19 cellular contexts compared by ENCODE assay signal in genomic region chr3:159191454-159191853, GRCh38.
DNase-seq lines count a peak whose midpoint lies in the region; ATAC-seq, FAIRE-seq and TF ChIP-seq lines count a peak whose summit lies in the region.
"Had no signal": no experiment of that assay in that cellular context is flagged by ENCODE, and none has a peak within 500 bp of the region (broad histone marks: within the 10 kb centered on the region; RNA-seq: fewer than 3 reads in every experiment).

No MANE protein-coding gene starts in this region.

- ATAC-seq in HG03342 (IDR thresholded peaks at IDR 0.05; ENCODE audit: unreplicated experiment) (no peak), HG03095 (IDR thresholded peaks at IDR 0.05; ENCODE audit: unreplicated experiment) (no peak)
- ATAC-seq: HepG2 had no signal

- FAIRE-seq in HTR-8/SVneo (lab: Jason Lieb, UNC) (peak; percentile 13), GM12891 (lab: Jason Lieb, UNC) (no peak)
- FAIRE-seq: colon, HepG2 had no signal

- H3K9me3 Mint-ChIP-seq in chondrocyte (ENCODE audit: low read depth), result no peaks in the 10 kb centered on the region
- H3K9me3 Mint-ChIP-seq: activated naive CD8-positive, alpha-beta T cell treated with anti-CD3 and anti-CD28 coated beads for 36 hours had no signal

- DNase-seq in AG09309 (ENCODE audit: low read depth) (peak; percentile 86), HTR-8/SVneo (ENCODE audit: insufficient read length, low spot score) (peak; percentile 65), astrocyte of the hippocampus (ENCODE audit: low read depth, low spot score) (peak; percentile 57), left kidney (ENCODE audit: low read depth, low spot score) (peak; percentile 4), chondrocyte (ENCODE audit: low spot score) (no peak), GM12891 (ENCODE audit: insufficient read length, low spot score) (no peak)
- DNase-seq: activated CD4-positive, alpha-beta T cell treated with anti-CD3 and anti-CD28 coated beads for 1 hour; activated naive CD8-positive, alpha-beta T cell treated with anti-CD3 and anti-CD28 coated beads for 36 hours; AML-193; DMS153; NCI-H1105 treated with DMSO at 0.1 percent for 48 hours; NCI-H2227 treated with DMSO at 0.1 percent for 48 hours; occipital lobe had no signal

- no peaks in the 10 kb centered on the region for H3K36me3 Mint-ChIP-seq in chondrocyte (ENCODE audit: low read depth)
- H3K36me3 Mint-ChIP-seq: activated naive CD8-positive, alpha-beta T cell treated with anti-CD3 and anti-CD28 coated beads for 36 hours; mesothelial cell of epicardium had no signal

- H3K27me3 Mint-ChIP-seq in chondrocyte (ENCODE audit: low read depth), result no peaks in the 10 kb centered on the region
- H3K27me3 Mint-ChIP-seq: activated naive CD8-positive, alpha-beta T cell treated with anti-CD3 and anti-CD28 coated beads for 36 hours had no signal

- H3K27ac Mint-ChIP-seq in chondrocyte (ENCODE audit: unreplicated experiment), result no peak overlapping the region
- H3K27ac Mint-ChIP-seq: activated naive CD8-positive, alpha-beta T cell treated with anti-CD3 and anti-CD28 coated beads for 36 hours; mesothelial cell of epicardium had no signal

- no peaks in the 10 kb centered on the region for H3K4me1 Mint-ChIP-seq in chondrocyte (ENCODE audit: low read depth)
- H3K4me1 Mint-ChIP-seq: activated naive CD8-positive, alpha-beta T cell treated with anti-CD3 and anti-CD28 coated beads for 36 hours had no signal

- H3K4me3 ChIP-seq in AG09309 (ENCODE audit: control insufficient read depth, low read depth, low read length), result no peak overlapping the region
- H3K4me3 ChIP-seq: esophagus muscularis mucosa had no signal

- H3K4me3 Mint-ChIP-seq in chondrocyte (ENCODE audit: unreplicated experiment), result no peak overlapping the region
- H3K4me3 Mint-ChIP-seq: activated naive CD8-positive, alpha-beta T cell treated with anti-CD3 and anti-CD28 coated beads for 36 hours; mesothelial cell of epicardium had no signal

- no peak for TF ChIP-seq POLR2A in GM12891 (IDR thresholded peaks at IDR 0.05; ENCODE audit: low read depth, low read length)

- TF ChIP-seq CTCF in AG09309 (IDR thresholded peaks at IDR 0.05; ENCODE audit: control insufficient read depth, insufficient read depth, low read depth, low read length, missing control alignments) (no peak), chondrocyte (IDR thresholded peaks at IDR 0.05) (no peak)

TF ChIP-seq in GM12891, 5 proteins besides CTCF, POLR2A, EP300 and RAD21:
- no peak for TF ChIP-seq POU2F2 (IDR thresholded peaks at IDR 0.05; ENCODE audit: low read depth, low read length)
- no peak for TF ChIP-seq POLR2AphosphoS5 (IDR thresholded peaks at IDR 0.05; ENCODE audit: low read depth, low read length)
- TF ChIP-seq SPI1 (IDR thresholded peaks at IDR 0.05; ENCODE audit: low read depth, low read length), result no peak
- no peak for TF ChIP-seq TAF1 (IDR thresholded peaks at IDR 0.05; ENCODE audit: low read depth, low read length)
- no peak for TF ChIP-seq PAX5 (IDR thresholded peaks at IDR 0.05; ENCODE audit: insufficient read depth, low read length, severe bottlenecking)

Comparison
In these comparisons a context has a peak if more than half of its experiments do, and no peak if none do; other contexts are left out.
1. DNase-seq: peak in AG09309 (single experiment), HTR-8/SVneo (single experiment), astrocyte of the hippocampus (single experiment) and left kidney (single experiment); none in chondrocyte (single experiment) and GM12891 (single experiment).